1 cellular context compared by ENCODE assay signal in genomic region chr12:112792306-112792705, GRCh38.
TF ChIP-seq lines count a peak whose summit lies in the region.

No MANE protein-coding gene starts in this region.

TF ChIP-seq in SK-N-SH, 30 proteins besides CTCF, POLR2A, EP300 and RAD21 (continued from another document):
- TF ChIP-seq, protein P1, sequence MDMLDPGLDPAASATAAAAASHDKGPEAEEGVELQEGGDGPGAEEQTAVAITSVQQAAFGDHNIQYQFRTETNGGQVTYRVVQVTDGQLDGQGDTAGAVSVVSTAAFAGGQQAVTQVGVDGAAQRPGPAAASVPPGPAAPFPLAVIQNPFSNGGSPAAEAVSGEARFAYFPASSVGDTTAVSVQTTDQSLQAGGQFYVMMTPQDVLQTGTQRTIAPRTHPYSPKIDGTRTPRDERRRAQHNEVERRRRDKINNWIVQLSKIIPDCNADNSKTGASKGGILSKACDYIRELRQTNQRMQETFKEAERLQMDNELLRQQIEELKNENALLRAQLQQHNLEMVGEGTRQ (IDR thresholded peaks at IDR 0.05; ENCODE audit: borderline replicate concordance, low read depth, low read length), result no peak
- 0 out of 2 replicates have a peak, but pooled peaks have one; percentile 4 for TF ChIP-seq NFIC (IDR thresholded peaks at IDR 0.05; ENCODE audit: borderline replicate concordance)
- TF ChIP-seq JUND (IDR thresholded peaks at IDR 0.05), result no peak
